13 cellular contexts compared by ENCODE assay signal in genomic region chr5:138230981-138231589, GRCh38. TPM values are rescaled to one million over a fixed set of nuclear protein-coding genes. Genes with fewer than 3 reads are reported as not detected.
A peak's percentile ranks its signal among the peaks of the same experiment; 100 is the strongest.
DNase-seq lines count a peak whose midpoint lies in the region; ATAC-seq and TF ChIP-seq lines count a peak whose summit lies in the region.
"Had no signal": no experiment of that assay in that cellular context is flagged by ENCODE, and none has a peak within 500 bp of the region (broad histone marks: within the 10 kb centered on the region; RNA-seq: fewer than 3 reads in every experiment).

No MANE protein-coding gene starts in this region.

- no peak overlapping the region for H3K27ac ChIP-seq in esophagus muscularis mucosa (replicated peaks in 1 of 4)

- no peaks in the 10 kb centered on the region for H3K27me3 ChIP-seq in esophagus muscularis mucosa

- H3K36me3 ChIP-seq in esophagus muscularis mucosa = no peaks in the 10 kb centered on the region

- ATAC-seq in WTC11 = peak; percentile 36; the same call in 1 of the 2 replicates

- TF ChIP-seq EP300 in esophagus muscularis mucosa (IDR thresholded peaks at IDR 0.05) = no peak

- POLR2A ChIA-PET in WTC11 (lab: Charles Lee) = interaction anchor here (0.6 to 1.1 kb wide), 2 partner anchors 9 to 18 kb away, joined by 3 read pairs; no protein-coding TSS in a partner anchor

- H3K27ac Mint-ChIP-seq in WTC11 = no peak overlapping the region
- H3K27ac Mint-ChIP-seq: activated naive CD8-positive, alpha-beta T cell treated with anti-CD3 and anti-CD28 coated beads, Interleukin-2, amount 10 ng/mL, durations not matched to agents 7 days and 5 days had no signal

- 51% methylated on average over 7 of the region's 7 CpGs for WGBS in esophagus muscularis mucosa

- CTCF ChIA-PET in WTC11 (lab: Charles Lee) = interaction anchor here (1.7 kb wide), 1 partner anchor 121 kb away, joined by 4 read pairs; the partner anchor contains the start of gene KDM3B

- TF ChIP-seq POLR2A in esophagus muscularis mucosa (IDR thresholded peaks at IDR 0.05; ENCODE audit: low read depth) = no peak

- H3K27me3 Mint-ChIP-seq in WTC11 (ENCODE audit: low read depth) = peaks cover under 1% of the 10 kb centered on the region; the same call in 1 of the 2 replicates

- no peak overlapping the region for H3K4me3 Mint-ChIP-seq in WTC11
- H3K4me3 Mint-ChIP-seq: activated naive CD8-positive, alpha-beta T cell treated with anti-CD3 and anti-CD28 coated beads, Interleukin-2, amount 10 ng/mL, durations not matched to agents 7 days and 5 days had no signal

- H3K9me3 ChIP-seq in esophagus muscularis mucosa = peaks cover 0 to 10% (median 1%) of the 10 kb centered on the region in 4 donors

- peaks cover 8 to 15% (median 9%) of the 10 kb centered on the region in 4 donors for H3K4me1 ChIP-seq in esophagus muscularis mucosa

- H3K4me1 Mint-ChIP-seq in WTC11 = 0 out of 2 replicates have a peak, but pooled peaks cover 5% of the 10 kb centered on the region

- intact Hi-C loops in esophagus muscularis mucosa (cut with DNase I) = no loop called here

- no peak overlapping the region for H3K4me3 ChIP-seq in esophagus muscularis mucosa

- DNase-seq in EH (ENCODE audit: low read depth) (peak; percentile 43), NCI-H1105 (lab: John Stamatoyannopoulos, UW) (peak; percentile 4), WTC11 (ENCODE audit: low spot score) (no peak), kidney glomerular epithelial cell (lab: John Stamatoyannopoulos, UW) (peak; percentile 9), midbrain (lab: John Stamatoyannopoulos, UW) (no peak), esophagus muscularis mucosa (ENCODE audit: extremely low spot score) (no peak), NCI-H1436 (lab: John Stamatoyannopoulos, UW) (no peak)
- DNase-seq in stimulated activated CD4-positive, alpha-beta T cell treated with anti-CD3 and anti-CD28 coated beads, Interleukin-1b, Interleukin-23, amount 100 ng/mL, for 48 hours = no peak
- DNase-seq: activated CD4-positive, alpha-beta T cell treated with anti-CD3 and anti-CD28 coated beads for 4 hours; activated naive CD8-positive, alpha-beta T cell treated with anti-CD3 and anti-CD28 coated beads, Interleukin-2, amount 10 ng/mL, durations not matched to agents 7 days and 5 days had no signal

- peaks cover under 1% of the 10 kb centered on the region for H3K36me3 Mint-ChIP-seq in WTC11

- peaks cover 2% of the 10 kb centered on the region for H3K9me3 Mint-ChIP-seq in WTC11

- TF ChIP-seq CTCF in WTC11 (IDR thresholded peaks at IDR 0.05) = no peak
- no peak for TF ChIP-seq CTCF in esophagus muscularis mucosa (IDR thresholded peaks at IDR 0.05)

TF ChIP-seq in WTC11, 78 proteins besides CTCF, POLR2A, EP300 and RAD21:
- TF ChIP-seq TCF7 (CRISPR knock-in tag; IDR thresholded peaks at IDR 0.05; ENCODE audit: low read depth) (no peak), GTF2I (CRISPR knock-in tag; conservative IDR thresholded peaks at IDR 0.05) (no peak), MXD4 (CRISPR knock-in tag; IDR thresholded peaks at IDR 0.05; ENCODE audit: borderline replicate concordance) (no peak), KAT7 (CRISPR knock-in tag; IDR thresholded peaks at IDR 0.05; ENCODE audit: borderline replicate concordance) (no peak), USF1 (CRISPR knock-in tag; IDR thresholded peaks at IDR 0.05) (no peak), ATF1 (CRISPR knock-in tag; IDR thresholded peaks at IDR 0.05) (no peak), PRRX2 (CRISPR knock-in tag; IDR thresholded peaks at IDR 0.05) (no peak), NR2C2 (CRISPR knock-in tag; IDR thresholded peaks at IDR 0.05) (no peak)

RNA-seq across cellular contexts. Expression of gene CDC23, which starts 18.0 kb away (rescaled TPM):
- 43.8 to 45.3 TPM (median 44.5 TPM) in 3 replicates for total RNA-seq in WTC11 (2021)
- total RNA-seq in esophagus muscularis mucosa = 10 to 100 TPM; 15.6 to 21.2 (median 20.4) TPM

RNA-seq across cellular contexts. Expression of gene GFRA3, which starts 43.3 kb away (rescaled TPM):
- 0.69 to 1.3 TPM (median 0.94 TPM) in 3 replicates for total RNA-seq in WTC11 (2021)
- 1 to 10 TPM; 2.5 to 8.4 (median 4.2) TPM for total RNA-seq in esophagus muscularis mucosa
- total RNA-seq: activated naive CD8-positive, alpha-beta T cell treated with anti-CD3 and anti-CD28 coated beads, Interleukin-2, amount 10 ng/mL, durations not matched to agents 7 days and 5 days; fibroblast of villous mesenchyme; G401; mononuclear cell had no signal

RNA-seq across cellular contexts. Expression of gene KIF20A, which starts 52.2 kb away (rescaled TPM):
- total RNA-seq in WTC11 (2021) (66.9 to 81.9 TPM (median 68.0 TPM) in 3 replicates), esophagus muscularis mucosa (1 to 10 TPM in 1 of 4 donors, under 1 TPM in 1, not detected in 2; 0.50 to 1.1 TPM)

RNA-seq across cellular contexts. Expression of gene BRD8, which starts 52.7 kb away (rescaled TPM):
- total RNA-seq in WTC11 (2021) (59.6 to 73.4 TPM (median 61.4 TPM) in 3 replicates), esophagus muscularis mucosa (10 to 100 TPM; 27.3 to 41.5 (median 31.2) TPM)

Comparison
In these comparisons a context has a peak if more than half of its experiments do, and no peak if none do; other contexts are left out.
1. DNase-seq: peak in EH (single experiment), NCI-H1105 (single experiment) and kidney glomerular epithelial cell (single experiment); none in WTC11 (single experiment), stimulated activated CD4-positive, alpha-beta T cell treated with anti-CD3 and anti-CD28 coated beads, Interleukin-1b, Interleukin-23, amount 100 ng/mL, for 48 hours (single experiment), midbrain (single experiment), esophagus muscularis mucosa (single experiment) and NCI-H1436 (single experiment).
2. RNA of gene KIF20A, which starts 52.2 kb away (total RNA-seq): 66.9 to 81.9 TPM in WTC11; 0.50 to 1.1 TPM in esophagus muscularis mucosa; every median in the first group is over 10 times any median in the second.